1 cellular context compared by ENCODE assay signal in the genomic region with DNA sequence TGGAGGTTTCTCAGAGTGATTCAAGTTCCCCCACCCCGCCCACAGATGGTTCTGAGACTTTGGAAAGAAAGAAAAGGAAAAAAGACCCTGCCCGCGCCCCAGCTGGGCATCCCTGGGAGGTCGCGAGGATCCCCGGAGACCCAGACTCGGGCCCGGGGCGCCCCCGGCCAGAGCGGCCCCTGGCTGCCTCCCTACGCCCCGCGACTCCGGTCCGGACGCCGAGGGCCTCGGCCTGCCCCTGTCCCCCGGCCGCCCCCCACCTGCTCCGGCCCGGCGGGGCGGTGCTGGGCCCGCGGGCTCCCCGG.
TF ChIP-seq lines count a peak whose summit lies in the region.

No MANE protein-coding gene starts in this region.

TF ChIP-seq in HepG2, 621 proteins besides CTCF, POLR2A, EP300 and RAD21:
- TF ChIP-seq ZFY (CRISPR knock-in tag; IDR thresholded peaks at IDR 0.05) (peak; percentile 44; the same call in 1 of the 2 replicates), KAT2B (IDR thresholded peaks at IDR 0.05; ENCODE audit: borderline replicate concordance, low read depth, low read length) (no peak), TBX2 (CRISPR knock-in tag; IDR thresholded peaks at IDR 0.05; ENCODE audit: borderline replicate concordance) (0 out of 2 replicates have a peak, but pooled peaks have one; percentile 4)
